In genomic region chr2:238320648-238321281, GRCh38 we compare ENCODE assay signal across 8 cellular contexts. TPM values are rescaled to one million over a fixed set of nuclear protein-coding genes. Genes with fewer than 3 reads are reported as not detected.
DNase-seq lines count a peak whose midpoint lies in the region; ATAC-seq and TF ChIP-seq lines count a peak whose summit lies in the region.

No MANE protein-coding gene starts in this region.

- H3K36me3 Mint-ChIP-seq in activated naive CD8-positive, alpha-beta T cell treated with anti-CD3 and anti-CD28 coated beads, Interleukin-2, amount 10 ng/mL, durations not matched to agents 7 days and 5 days = no peaks in the 10 kb centered on the region
- no peaks in the 10 kb centered on the region for H3K36me3 Mint-ChIP-seq in stimulated activated naive CD8-positive, alpha-beta T cell treated with anti-CD3 and anti-CD28 coated beads, Interleukin-15, Interleukin-2, amounts not matched to agents 100 ng/mL and 50 ng/mL, for 24 hours (ENCODE audit: low read depth)

- DNase-seq in activated naive CD8-positive, alpha-beta T cell treated with anti-CD3 and anti-CD28 coated beads, Interleukin-2, amount 10 ng/mL, durations not matched to agents 7 days and 5 days = no peak
- DNase-seq in iPS-NIHi7 (ENCODE audit: extremely low spot score) = peak; percentile 57
- DNase-seq in NCI-H1092 (lab: John Stamatoyannopoulos, UW) = no peak
- DNase-seq in G401 (ENCODE audit: low spot score) = no peak

- no peak for TF ChIP-seq CTCF in C4-2B (conservative IDR thresholded peaks at IDR 0.05)

- peak overlapping the region; percentile 78 for H3K4me3 Mint-ChIP-seq in activated naive CD8-positive, alpha-beta T cell treated with anti-CD3 and anti-CD28 coated beads, Interleukin-2, amount 10 ng/mL, durations not matched to agents 7 days and 5 days
- peak overlapping the region; percentile 83 for H3K4me3 Mint-ChIP-seq in stimulated activated naive CD8-positive, alpha-beta T cell treated with anti-CD3 and anti-CD28 coated beads, Interleukin-15, Interleukin-2, amounts not matched to agents 100 ng/mL and 50 ng/mL, for 24 hours

- no peak overlapping the region for H3K27ac Mint-ChIP-seq in activated naive CD8-positive, alpha-beta T cell treated with anti-CD3 and anti-CD28 coated beads, Interleukin-2, amount 10 ng/mL, durations not matched to agents 7 days and 5 days
- no peak overlapping the region for H3K27ac Mint-ChIP-seq in stimulated activated naive CD8-positive, alpha-beta T cell treated with anti-CD3 and anti-CD28 coated beads, Interleukin-15, Interleukin-2, amounts not matched to agents 100 ng/mL and 50 ng/mL, for 24 hours

- in situ Hi-C loops in G401 (cut with HindIII; ENCODE audit: low sequenced_read_pairs) = no loop called here

- peaks cover 12% of the 10 kb centered on the region for H3K27me3 Mint-ChIP-seq in activated naive CD8-positive, alpha-beta T cell treated with anti-CD3 and anti-CD28 coated beads, Interleukin-2, amount 10 ng/mL, durations not matched to agents 7 days and 5 days
- peaks cover 11% of the 10 kb centered on the region for H3K27me3 Mint-ChIP-seq in stimulated activated naive CD8-positive, alpha-beta T cell treated with anti-CD3 and anti-CD28 coated beads, Interleukin-15, Interleukin-2, amounts not matched to agents 100 ng/mL and 50 ng/mL, for 24 hours

- peak overlapping the region; percentile 72 for H3K27ac ChIP-seq in C4-2B

- peaks cover 10% of the 10 kb centered on the region for H3K4me1 Mint-ChIP-seq in activated naive CD8-positive, alpha-beta T cell treated with anti-CD3 and anti-CD28 coated beads, Interleukin-2, amount 10 ng/mL, durations not matched to agents 7 days and 5 days
- peaks cover 19% of the 10 kb centered on the region for H3K4me1 Mint-ChIP-seq in stimulated activated naive CD8-positive, alpha-beta T cell treated with anti-CD3 and anti-CD28 coated beads, Interleukin-15, Interleukin-2, amounts not matched to agents 100 ng/mL and 50 ng/mL, for 24 hours (ENCODE audit: low read depth)

- POLR2A ChIA-PET in activated naive CD8-positive, alpha-beta T cell treated with anti-CD3 and anti-CD28 coated beads, Interleukin-2, amount 10 ng/mL, durations not matched to agents 7 days and 5 days (lab: Charles Lee) = no interaction called here

- H3K9me3 Mint-ChIP-seq in activated naive CD8-positive, alpha-beta T cell treated with anti-CD3 and anti-CD28 coated beads, Interleukin-2, amount 10 ng/mL, durations not matched to agents 7 days and 5 days = no peaks in the 10 kb centered on the region
- no peaks in the 10 kb centered on the region for H3K9me3 Mint-ChIP-seq in stimulated activated naive CD8-positive, alpha-beta T cell treated with anti-CD3 and anti-CD28 coated beads, Interleukin-15, Interleukin-2, amounts not matched to agents 100 ng/mL and 50 ng/mL, for 24 hours

- ATAC-seq in GM19395 (IDR thresholded peaks at IDR 0.05; ENCODE audit: unreplicated experiment) (peak; percentile 49), HG03439 (IDR thresholded peaks at IDR 0.05; ENCODE audit: unreplicated experiment) (peak; percentile 42)
- ATAC-seq in activated naive CD8-positive, alpha-beta T cell treated with anti-CD3 and anti-CD28 coated beads, Interleukin-2, amount 10 ng/mL, durations not matched to agents 7 days and 5 days (ENCODE audit: low read depth) = peak; percentile 44

RNA-seq across cellular contexts. Expression of gene TRAF3IP1, which starts 0.4 kb away (rescaled TPM):
- total RNA-seq in activated naive CD8-positive, alpha-beta T cell treated with anti-CD3 and anti-CD28 coated beads, Interleukin-2, amount 10 ng/mL, durations not matched to agents 7 days and 5 days = 1 to 10 TPM; 8.6 to 8.7 TPM
- 11.5 and 20.9 TPM in 2 replicates for total RNA-seq in G401 (2014; rRNA removed; shearing (Covaris generic))

RNA-seq across cellular contexts. Expression of gene PER2, which starts 32.4 kb away (rescaled TPM):
- 10 to 100 TPM; 13.0 to 13.7 TPM for total RNA-seq in activated naive CD8-positive, alpha-beta T cell treated with anti-CD3 and anti-CD28 coated beads, Interleukin-2, amount 10 ng/mL, durations not matched to agents 7 days and 5 days
- total RNA-seq in G401 (2014; rRNA removed; shearing (Covaris generic)) = 0.86 and 4.3 TPM in 2 replicates
